ENCODE assay signal across 19 cellular contexts in genomic region chr20:56843817-56844216, GRCh38.
DNase-seq lines count a peak whose midpoint lies in the region; ATAC-seq and TF ChIP-seq lines count a peak whose summit lies in the region.
"Had no signal": no experiment of that assay in that cellular context is flagged by ENCODE, and none has a peak within 500 bp of the region (broad histone marks: within the 10 kb centered on the region; RNA-seq: fewer than 3 reads in every experiment).

No MANE protein-coding gene starts in this region.

- DNase-seq in ELR (ENCODE audit: low read depth) = peak; percentile 64
- DNase-seq in MG63 = peak; percentile 48
- DNase-seq in brain microvascular endothelial cell = no peak
- no peak for DNase-seq in nephron progenitor cell
- DNase-seq in NCI-H2227 treated with DMSO at 0.1 percent for 48 hours (lab: John Stamatoyannopoulos, UW) = no peak
- no peak for DNase-seq in NCI-H2227 (lab: John Stamatoyannopoulos, UW; ENCODE audit: unreplicated experiment)
- DNase-seq in activated CD4-positive, CD25-positive, alpha-beta regulatory T cell treated with anti-CD3 and anti-CD28 coated beads, Interleukin-2, amount 50 U/mL, for 72 hours = no peak
- DNase-seq: activated naive CD4-positive, alpha-beta T cell treated with anti-CD3 and anti-CD28 coated beads, Interleukin-2, amount 50 U/mL, for 16 hours; BE2C; DMS53; gastrocnemius medialis; GOT3; NCI-H2081 treated with DMSO at 0.1 percent for 48 hours; NCI-H774; substantia nigra; T-helper 2 cell had no signal

- no peak overlapping the region for H3K4me3 Mint-ChIP-seq in nephron progenitor cell
- H3K4me3 Mint-ChIP-seq: natural killer cell treated with Interleukin-12 subunit alpha and Interleukin-12 subunit beta and Interleukin-15 and Interleukin-18, amount 100 ng/mL, for 72 hours had no signal

- H3K36me3 ChIP-seq in MG63 (no peaks in the 10 kb centered on the region), brain microvascular endothelial cell (replicated peaks) (no peaks in the 10 kb centered on the region)
- H3K36me3 ChIP-seq: BE2C, cardiac muscle cell, gastrocnemius medialis had no signal

- no peak overlapping the region for H3K27ac ChIP-seq in brain microvascular endothelial cell
- H3K27ac ChIP-seq: cardiac muscle cell, gastrocnemius medialis had no signal

- ATAC-seq in GM21576 (IDR thresholded peaks at IDR 0.05; ENCODE audit: unreplicated experiment) = no peak
- ATAC-seq: gastrocnemius medialis; natural killer cell treated with Interleukin-12 subunit alpha and Interleukin-12 subunit beta and Interleukin-15 and Interleukin-18, amount 100 ng/mL, for 72 hours had no signal

- H3K27me3 Mint-ChIP-seq in nephron progenitor cell (ENCODE audit: low read depth, poor library complexity) = peaks cover 17% of the 10 kb centered on the region

- H3K36me3 Mint-ChIP-seq in nephron progenitor cell (ENCODE audit: low read depth) = no peaks in the 10 kb centered on the region
- H3K36me3 Mint-ChIP-seq: natural killer cell treated with Interleukin-12 subunit alpha and Interleukin-12 subunit beta and Interleukin-15 and Interleukin-18, amount 100 ng/mL, for 72 hours had no signal

- no peak overlapping the region for H3K27ac Mint-ChIP-seq in nephron progenitor cell
- H3K27ac Mint-ChIP-seq: natural killer cell treated with Interleukin-12 subunit alpha and Interleukin-12 subunit beta and Interleukin-15 and Interleukin-18, amount 100 ng/mL, for 72 hours had no signal

- H3K4me1 Mint-ChIP-seq in nephron progenitor cell = peaks cover 66% of the 10 kb centered on the region

- no peaks in the 10 kb centered on the region for H3K9me3 ChIP-seq in MG63
- H3K9me3 ChIP-seq: BE2C, gastrocnemius medialis had no signal

- H3K4me3 ChIP-seq in MG63 (no peak overlapping the region), brain microvascular endothelial cell (ENCODE audit: low read depth, low read length) (no peak overlapping the region)
- H3K4me3 ChIP-seq: cardiac muscle cell, gastrocnemius medialis had no signal

- in situ Hi-C loops in brain microvascular endothelial cell (cut with HindIII; ENCODE audit: low pct_ligation_motif_present, low sequenced_read_pairs) = no loop called here

- TF ChIP-seq CTCF in brain microvascular endothelial cell (IDR thresholded peaks at IDR 0.05; ENCODE audit: low read depth, low read length, missing control alignments) (peak; percentile 45), nephron progenitor cell (IDR thresholded peaks at IDR 0.05) (peak; percentile 27)

- no peaks in the 10 kb centered on the region; the same call in 1 of the 2 replicates for H3K27me3 ChIP-seq in MG63
- no peaks in the 10 kb centered on the region for H3K27me3 ChIP-seq in brain microvascular endothelial cell (replicated peaks)
- H3K27me3 ChIP-seq: BE2C, cardiac muscle cell, gastrocnemius medialis had no signal

- H3K9me3 Mint-ChIP-seq in nephron progenitor cell = no peaks in the 10 kb centered on the region
- H3K9me3 Mint-ChIP-seq: natural killer cell treated with Interleukin-12 subunit alpha and Interleukin-12 subunit beta and Interleukin-15 and Interleukin-18, amount 100 ng/mL, for 72 hours had no signal

Comparison
In these comparisons a context has a peak if more than half of its experiments do, and no peak if none do; other contexts are left out.
1. DNase-seq: peak in ELR (single experiment) and MG63 (single experiment); none in brain microvascular endothelial cell (single experiment), nephron progenitor cell (single experiment), NCI-H2227 treated with DMSO at 0.1 percent for 48 hours (single experiment), NCI-H2227 (single experiment) and activated CD4-positive, CD25-positive, alpha-beta regulatory T cell treated with anti-CD3 and anti-CD28 coated beads, Interleukin-2, amount 50 U/mL, for 72 hours (single experiment).